Comparison of ENCODE assay signal across 8 cellular contexts in genomic region chr5:146041180-146041789, GRCh38.
A peak's percentile ranks its signal among the peaks of the same experiment; 100 is the strongest.
DNase-seq lines count a peak whose midpoint lies in the region; ATAC-seq and TF ChIP-seq lines count a peak whose summit lies in the region.

No MANE protein-coding gene starts in this region.

- peak overlapping the region; percentile 65 for H2BK20ac ChIP-seq in IMR-90 (ENCODE audit: low read depth, low read length)

- TF ChIP-seq POLR2A in IMR-90 (IDR thresholded peaks at IDR 0.05; ENCODE audit: low read depth, low read length), result no peak

- H3K79me2 ChIP-seq in smooth muscle cell (ENCODE audit: low read depth), result no peaks in the 10 kb centered on the region

- H2AK5ac ChIP-seq in IMR-90 (ENCODE audit: low read depth, low read length), result peak overlapping the region; percentile 49; the same call in 1 of the 2 replicates

- H4K91ac ChIP-seq in IMR-90 (ENCODE audit: insufficient read depth, low read depth, low read length), result peak overlapping the region; percentile 25; the same call in 1 of the 2 replicates

- CTCF ChIA-PET in AG04450 (lab: Charles Lee), result interaction anchor here (0.6 to 1.9 kb wide), 18 partner anchors 8 to 544 kb away, joined by 3 to 9 read pairs (median 3); no protein-coding TSS in a partner anchor
- CTCF ChIA-PET in IMR-90 (lab: Yijun Ruan, JAX), result interaction anchor here (0.6 to 1.6 kb wide), 9 partner anchors 9 to 219 kb away, joined by 3 to 10 read pairs (median 4); no protein-coding TSS in a partner anchor

- WGBS in IMR-90 (ENCODE audit: extremely low coverage in 2 of 2, insufficient read length in 1 of 2), 2 experiments, result no CpG with 5 or more reads among the region's 10 CpGs
- WGBS in smooth muscle cell (ENCODE audit: low lambda C conversion rate), result 80% methylated on average over 10 of the region's 10 CpGs

- TF ChIP-seq CTCF in AG04450 (IDR thresholded peaks at IDR 0.05; ENCODE audit: low read depth, low read length) (peak; percentile 46), IMR-90 (conservative IDR thresholded peaks at IDR 0.05; ENCODE audit: low read depth, low read length) (peak; percentile 33), colonic mucosa (IDR thresholded peaks at IDR 0.05) (peak; percentile 19), smooth muscle cell (IDR thresholded peaks at IDR 0.05; ENCODE audit: borderline replicate concordance, insufficient read depth, poor library complexity, severe bottlenecking) (peak; percentile 45)

- H2AK9ac ChIP-seq in IMR-90 (replicated peaks; ENCODE audit: low read depth, low read length, poor library complexity), result no peak overlapping the region

- no peak overlapping the region for H2BK5ac ChIP-seq in IMR-90 (ENCODE audit: low read depth, low read length, poor library complexity, severe bottlenecking)

- H3K9ac ChIP-seq in IMR-90 (ENCODE audit: low read depth, low read length) (no peak overlapping the region), colonic mucosa (ENCODE audit: low read depth in 2 of 2, low read length in 2 of 2) (peak overlapping the region in 1 of 2 donors; percentile 24), smooth muscle cell (ENCODE audit: low read depth) (no peak overlapping the region)

- no peak overlapping the region for H3K14ac ChIP-seq in IMR-90 (replicated peaks; ENCODE audit: low read depth, low read length)

- H3K4me1 ChIP-seq in IMR-90 (ENCODE audit: control insufficient read depth, insufficient read depth, low read length), result peaks cover 7% of the 10 kb centered on the region
- peaks cover 6% of the 10 kb centered on the region for H3K4me1 ChIP-seq in colonic mucosa
- H3K4me1 ChIP-seq in smooth muscle cell (ENCODE audit: low read depth), result no peaks in the 10 kb centered on the region

- no peaks in the 10 kb centered on the region for H4K20me1 ChIP-seq in IMR-90 (ENCODE audit: insufficient read depth, low read length)
- H4K20me1 ChIP-seq in smooth muscle cell (ENCODE audit: low read depth), result no peaks in the 10 kb centered on the region

- POLR2A ChIA-PET in AG04450 (lab: Yijun Ruan, JAX) (no interaction called here), IMR-90 (lab: Charles Lee; ENCODE audit: unreplicated experiment) (no interaction called here)

- H3K18ac ChIP-seq in IMR-90 (ENCODE audit: low read depth, low read length), result no peak overlapping the region

- no peaks in the 10 kb centered on the region for H3K79me1 ChIP-seq in IMR-90 (ENCODE audit: low read depth in 1 of 2, low read length in 2 of 2)

- H2BK120ac ChIP-seq in IMR-90 (ENCODE audit: low read depth, low read length), result 0 out of 2 replicates have a peak overlapping the region, but pooled peaks have one; percentile 32

- TF ChIP-seq RAD21 in IMR-90 (IDR thresholded peaks at IDR 0.05; ENCODE audit: low read length), result no peak; the same call in 1 of the 2 replicates

- H3K23ac ChIP-seq in IMR-90 (ENCODE audit: low read depth, low read length), result no peak overlapping the region

- peak; percentile 82 for ATAC-seq in GM19043 (IDR thresholded peaks at IDR 0.05; ENCODE audit: low read depth, unreplicated experiment)
- peak; percentile 61 for ATAC-seq in IMR-90 (ENCODE audit: low read depth)

- in situ Hi-C loops in IMR-90 (cut with MboI; ENCODE audit: low sequenced_read_pairs), result no loop called here

- H4K8ac ChIP-seq in IMR-90 (ENCODE audit: low read depth in 2 of 2, low read length in 2 of 2), result no peak overlapping the region

- H3K9me3 ChIP-seq in AG04450 (ENCODE audit: control insufficient read depth, insufficient read depth, low read length) (no peaks in the 10 kb centered on the region), IMR-90 (ENCODE audit: control insufficient read depth, insufficient read depth, low read length) (no peaks in the 10 kb centered on the region), colonic mucosa (no peaks in the 10 kb centered on the region), smooth muscle cell (replicated peaks; ENCODE audit: low read depth) (no peaks in the 10 kb centered on the region)

- H3K4me3 ChIP-seq in AG04450 (ENCODE audit: low read depth, low read length) (no peak overlapping the region), IMR-90 (ENCODE audit: insufficient read depth, low read depth, low read length) (no peak overlapping the region), colonic mucosa (no peak overlapping the region), smooth muscle cell (no peak overlapping the region)

- H3K27ac ChIP-seq in AG04450 (ENCODE audit: low read depth, low read length) (no peak overlapping the region), IMR-90 (ENCODE audit: insufficient read depth, low read length) (no peak overlapping the region), colonic mucosa (peak overlapping the region; percentile 63), smooth muscle cell (ENCODE audit: low read depth) (no peak overlapping the region)

- H3K4me2 ChIP-seq in IMR-90 (ENCODE audit: low read depth, low read length) (no peak overlapping the region), smooth muscle cell (no peak overlapping the region)

- H3F3A ChIP-seq in smooth muscle cell (ENCODE audit: low read depth), result no peaks in the 10 kb centered on the region

- no peak overlapping the region for H4K5ac ChIP-seq in IMR-90 (ENCODE audit: low read depth, low read length)

- H2AFZ ChIP-seq in IMR-90 (replicated peaks; ENCODE audit: low read length, poor library complexity) (no peak overlapping the region), smooth muscle cell (ENCODE audit: low read depth) (no peak overlapping the region)

- no peaks in the 10 kb centered on the region for H3K27me3 ChIP-seq in AG04450 (ENCODE audit: control insufficient read depth, insufficient read depth, low read length)
- no peaks in the 10 kb centered on the region for H3K27me3 ChIP-seq in IMR-90 (ENCODE audit: control insufficient read depth, insufficient read depth, low read length)
- no peaks in the 10 kb centered on the region for H3K27me3 ChIP-seq in colonic mucosa
- no peaks in the 10 kb centered on the region for H3K27me3 ChIP-seq in smooth muscle cell (ENCODE audit: low read depth)

- H3K36me3 ChIP-seq in IMR-90 (ENCODE audit: control insufficient read depth, insufficient read depth, low read length) (no peaks in the 10 kb centered on the region), colonic mucosa (no peaks in the 10 kb centered on the region), smooth muscle cell (ENCODE audit: low read depth) (no peaks in the 10 kb centered on the region)

- peak overlapping the region; percentile 20; the same call in 1 of the 2 replicates for H3K4ac ChIP-seq in IMR-90 (ENCODE audit: low read depth, low read length)

- DNase-seq in AG04450 (ENCODE audit: low read depth, low spot score) (no peak), IMR-90 (no peak), colonic mucosa (no peak), smooth muscle cell (lab: John Stamatoyannopoulos, UW; ENCODE audit: unreplicated experiment) (no peak), anterior cingulate cortex (lab: John Stamatoyannopoulos, UW) (no peak), putamen (ENCODE audit: low spot score) (no peak), T1000 (lab: John Stamatoyannopoulos, UW) (no peak)

- dilution Hi-C loops in IMR-90 (cut with HindIII; ENCODE audit: low sequenced_read_pairs, unreplicated experiment), result no loop called here

- peaks cover 16% of the 10 kb centered on the region for H3K9me1 ChIP-seq in IMR-90 (ENCODE audit: insufficient read depth, low read length)

- H2BK15ac ChIP-seq in IMR-90 (ENCODE audit: low read depth, low read length), result peak overlapping the region; percentile 92; the same call in 1 of the 3 replicates

- no TSS peak for BruUV-seq in IMR-90 (replicated peaks; lab: Mats Ljungman, UMichigan)

- intact Hi-C loops in IMR-90 (cut with micrococcal nuclease) (no loop called here), colonic mucosa (cut with DNase I) (loop anchor here (10.0 kb wide), 1 partner anchor 206 kb away; the partner anchor contains the start of gene PRELID2)

- no peak overlapping the region for H3K56ac ChIP-seq in IMR-90 (ENCODE audit: extremely low read depth, insufficient read depth, low read length)

TF ChIP-seq in IMR-90, 13 proteins besides CTCF, POLR2A, EP300 and RAD21:
- no peak for TF ChIP-seq FOS (IDR thresholded peaks at IDR 0.05; ENCODE audit: low read depth, low read length)
- TF ChIP-seq CHD1 (IDR thresholded peaks at IDR 0.05; ENCODE audit: low read depth, low read length), result no peak
- no peak for TF ChIP-seq RFX5 (IDR thresholded peaks at IDR 0.05; ENCODE audit: low read depth, low read length)
- no peak for TF ChIP-seq USF2 (IDR thresholded peaks at IDR 0.05; ENCODE audit: low read depth, low read length)
- TF ChIP-seq NFE2L2 (IDR thresholded peaks at IDR 0.05; ENCODE audit: low read depth, low read length), result no peak
- no peak for TF ChIP-seq BHLHE40 (IDR thresholded peaks at IDR 0.05; ENCODE audit: low read depth, low read length)
- TF ChIP-seq ELK1 (IDR thresholded peaks at IDR 0.05; ENCODE audit: borderline replicate concordance, low read depth, low read length), result no peak
- no peak for TF ChIP-seq RCOR1 (IDR thresholded peaks at IDR 0.05; ENCODE audit: insufficient replicate concordance, low read length)
- TF ChIP-seq MXI1 (IDR thresholded peaks at IDR 0.05; ENCODE audit: borderline replicate concordance, low read depth, low read length), result no peak
- no peak for TF ChIP-seq MAZ (IDR thresholded peaks at IDR 0.05; ENCODE audit: borderline replicate concordance, low read depth, low read length)
TF ChIP-seq in IMR-90: peak in this region for 0.
